Comparison of ENCODE assay signal across 8 cellular contexts in the genomic region with DNA sequence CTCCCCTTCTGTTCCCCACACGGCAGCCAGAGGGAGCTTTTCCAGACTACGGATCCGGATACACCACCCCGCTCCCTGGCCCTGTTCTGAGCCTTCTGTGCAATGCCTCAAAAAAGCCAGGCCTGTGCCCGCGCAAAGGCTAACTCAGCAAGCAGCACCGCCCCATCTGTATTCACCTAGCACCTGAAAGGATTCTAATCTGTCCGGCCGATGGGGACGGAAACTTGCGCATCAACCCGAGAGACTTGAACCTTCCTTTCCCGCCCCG. TPM values are rescaled to one million over a fixed set of nuclear protein-coding genes. Genes with fewer than 3 reads are reported as not detected.
DNase-seq lines count a peak whose midpoint lies in the region; ATAC-seq and TF ChIP-seq lines count a peak whose summit lies in the region.

No MANE protein-coding gene starts in this region.

- peak; percentile 44 for ATAC-seq in DND-41 (ENCODE audit: insufficient read depth, low read depth)
- ATAC-seq in HG02759 (IDR thresholded peaks at IDR 0.05; ENCODE audit: unreplicated experiment): peak; percentile 9
- ATAC-seq in GM19035 (IDR thresholded peaks at IDR 0.05; ENCODE audit: unreplicated experiment): no peak

- WGBS in lower leg skin, 2 donors: 0 to 1% methylated on average over 14 of the region's 14 CpGs

- peaks cover 55% of the 10 kb centered on the region for H3K4me1 ChIP-seq in DND-41 (ENCODE audit: insufficient read depth, low read length)

- peak overlapping the region; percentile 88 for H2AFZ ChIP-seq in DND-41 (ENCODE audit: low read depth, low read length)

- intact Hi-C loops in lower leg skin (cut with DNase I; ENCODE audit: low total_unique reads): no loop called here

- H3K4me3 ChIP-seq in DND-41 (ENCODE audit: low read depth in 1 of 2, low read length in 2 of 2) (peak overlapping the region; percentile 82 to 92), lower leg skin (ENCODE audit: low read depth, poor library complexity, severe bottlenecking) (peak overlapping the region; percentile 78)

- peak overlapping the region; percentile 90 for H3K4me2 ChIP-seq in DND-41 (ENCODE audit: insufficient read depth, low read length)

- H3K27ac ChIP-seq in DND-41 (ENCODE audit: low read length): peak overlapping the region; percentile 94

- H3K9me3 ChIP-seq in DND-41 (ENCODE audit: insufficient read depth, low read length, severe bottlenecking): no peaks in the 10 kb centered on the region

- peak; percentile 79 for DNase-seq in DND-41
- peak; percentile 62 for DNase-seq in NCI-H460 (ENCODE audit: extremely low read depth, low read depth)
- DNase-seq in activated CD4-positive, alpha-beta T cell treated with anti-CD3 and anti-CD28 coated beads for 48 hours: peak; percentile 71
- DNase-seq in ecto neural progenitor cell (ENCODE audit: low spot score): peak; percentile 80
- peak in 1 of 2 donors; percentile 90 for DNase-seq in lower leg skin (ENCODE audit: low spot score in 2 of 2)
- peak; percentile 71 for DNase-seq in stimulated activated CD8-positive, alpha-beta memory T cell treated with anti-CD3 and anti-CD28 coated beads, Interleukin-4, amount 100 ng/mL, for 48 hours

- TF ChIP-seq CTCF in DND-41 (IDR thresholded peaks at IDR 0.05; ENCODE audit: borderline replicate concordance, extremely low read depth, low read length, poor library complexity, severe bottlenecking): peak; percentile 86
- TF ChIP-seq CTCF in lower leg skin (IDR thresholded peaks at IDR 0.05): peak in 1 of 3 donors; percentile 28

- TF ChIP-seq POLR2A in lower leg skin (IDR thresholded peaks at IDR 0.05): no peak

- peaks cover 21% of the 10 kb centered on the region for H4K20me1 ChIP-seq in DND-41 (ENCODE audit: insufficient read depth, low read length)

- peaks cover 29% of the 10 kb centered on the region for H3K36me3 ChIP-seq in DND-41 (ENCODE audit: insufficient read depth, low read length)

- H3K27me3 ChIP-seq in DND-41 (ENCODE audit: insufficient read depth, low read length, poor library complexity): no peaks in the 10 kb centered on the region

- H3K9ac ChIP-seq in DND-41 (ENCODE audit: low read depth, low read length): peak overlapping the region; percentile 98

- peaks cover 59% of the 10 kb centered on the region for H3K79me2 ChIP-seq in DND-41 (ENCODE audit: insufficient read depth, low read length)

RNA-seq across cellular contexts. Expression of a gene that starts 0.6 kb away (rescaled TPM):
- 3.8 and 4.9 TPM in 2 replicates for total RNA-seq in NCI-H460 (2014; rRNA removed; shearing (Covaris generic))
- 4.4 and 5.5 TPM in 2 replicates for polyA plus RNA-seq in NCI-H460 (2014; cell fraction: nucleus; rRNA removed)
- total RNA-seq in lower leg skin: 10 to 100 TPM; 13.3 to 30.5 (median 18.4) TPM

RNA-seq across cellular contexts. Expression of a gene that starts 7.2 kb away (rescaled TPM):
- 20.5 and 27.8 TPM in 2 replicates for total RNA-seq in NCI-H460 (2014; rRNA removed; shearing (Covaris generic))
- 22.9 and 98.4 TPM in 2 replicates for polyA plus RNA-seq in NCI-H460 (2014; cell fraction: nucleus; rRNA removed)
- total RNA-seq in lower leg skin: 10 to 100 TPM in 1 of 4 donors, 1 to 10 TPM in 3; 4.8 to 11.7 (median 8.1) TPM

RNA-seq across cellular contexts. Expression of a gene that starts 24.8 kb away (rescaled TPM):
- total RNA-seq in NCI-H460 (2014; rRNA removed; shearing (Covaris generic)): 246 and 252 TPM in 2 replicates
- 540 and 555 TPM in 2 replicates for polyA plus RNA-seq in NCI-H460 (2014; cell fraction: nucleus; rRNA removed)
- 100 to 1,000 TPM; 225 to 412 (median 265) TPM for total RNA-seq in lower leg skin

RNA-seq across cellular contexts. Expression of a gene that starts 35.9 kb away (rescaled TPM):
- 102 and 105 TPM in 2 replicates for total RNA-seq in NCI-H460 (2014; rRNA removed; shearing (Covaris generic))
- 60.0 and 82.1 TPM in 2 replicates for polyA plus RNA-seq in NCI-H460 (2014; cell fraction: nucleus; rRNA removed)
- total RNA-seq in lower leg skin: 100 to 1,000 TPM; 104 to 129 (median 118) TPM

RNA-seq across cellular contexts. Expression of a gene that starts 39.4 kb away (rescaled TPM):
- 90.5 and 94.6 TPM in 2 replicates for total RNA-seq in NCI-H460 (2014; rRNA removed; shearing (Covaris generic))
- polyA plus RNA-seq in NCI-H460 (2014; cell fraction: nucleus; rRNA removed): 59.2 and 72.7 TPM in 2 replicates
- total RNA-seq in lower leg skin: 10 to 100 TPM; 14.8 to 37.0 (median 23.6) TPM
